8 cellular contexts compared by ENCODE assay signal in the genomic region with DNA sequence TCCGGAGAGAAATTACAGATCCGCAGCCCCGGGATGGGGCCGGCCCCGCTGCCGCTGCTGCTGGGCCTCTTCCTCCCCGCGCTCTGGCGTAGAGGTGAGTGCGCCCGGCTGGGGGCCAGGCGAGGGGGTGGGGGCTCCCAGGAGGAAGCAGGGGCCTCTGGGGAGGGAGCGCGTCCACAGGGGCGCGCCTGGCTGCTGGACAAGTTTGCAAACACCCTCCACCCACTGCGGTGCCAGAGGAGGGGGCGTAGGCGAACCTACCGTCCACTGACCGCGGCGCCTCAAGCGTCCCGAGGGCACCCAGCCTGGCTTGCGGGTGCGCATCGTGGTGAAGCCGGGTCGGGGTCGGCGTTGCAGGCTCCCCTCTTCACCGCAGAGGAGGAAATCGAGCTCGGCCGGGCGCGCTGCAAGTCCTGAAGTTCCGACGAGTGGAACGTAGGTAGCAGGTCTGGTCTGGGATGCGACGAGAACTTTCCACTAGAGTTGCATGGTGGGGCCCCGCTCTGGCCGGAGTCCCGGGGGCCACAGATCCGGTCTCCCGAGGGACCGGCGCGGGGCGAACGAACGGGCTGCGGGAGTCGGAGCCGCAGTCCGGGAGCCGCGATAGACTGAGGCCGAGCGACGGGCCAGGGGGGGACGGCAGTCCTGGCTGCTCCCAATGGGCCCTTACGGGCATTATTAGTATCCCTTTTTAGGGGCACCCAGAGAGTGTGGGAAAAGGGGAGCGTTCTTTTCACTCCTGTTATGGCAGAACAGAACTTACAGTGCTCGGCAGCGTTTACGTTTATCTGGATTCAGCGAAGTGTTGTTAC. TPM values are rescaled to one million over a fixed set of nuclear protein-coding genes. Genes with fewer than 3 reads are reported as not detected.
DNase-seq lines count a peak whose midpoint lies in the region; ATAC-seq and TF ChIP-seq lines count a peak whose summit lies in the region.

No MANE protein-coding gene starts in this region.

- peak; percentile 29 for DNase-seq in COLO668 (lab: John Stamatoyannopoulos, UW; ENCODE audit: unreplicated experiment)
- DNase-seq in activated T-cell treated with anti-CD3 and anti-CD28 coated beads, Interleukin-2, amount 50 U/mL, for 1 hour: peak; percentile 37
- DNase-seq in fibroblast of pulmonary artery (ENCODE audit: low read depth): peak; percentile 11
- DNase-seq in osteocyte (ENCODE audit: extremely low spot score, unreplicated experiment): no peak
- DNase-seq in G401 (ENCODE audit: low spot score): no peak
- no peak for DNase-seq in middle frontal gyrus (ENCODE audit: extremely low spot score, low spot score)

- peaks cover 20% of the 10 kb centered on the region for H3K4me1 Mint-ChIP-seq in osteocyte (ENCODE audit: unreplicated experiment)

- no peak overlapping the region for H3K27ac Mint-ChIP-seq in osteocyte (ENCODE audit: unreplicated experiment)

- no peaks in the 10 kb centered on the region for H3K36me3 Mint-ChIP-seq in osteocyte (ENCODE audit: unreplicated experiment)

- peaks cover 25% of the 10 kb centered on the region for H3K27me3 Mint-ChIP-seq in osteocyte (ENCODE audit: unreplicated experiment)

- ATAC-seq in HG02759 (IDR thresholded peaks at IDR 0.05; ENCODE audit: unreplicated experiment) (peak; percentile 28), GM21390 (IDR thresholded peaks at IDR 0.05; ENCODE audit: unreplicated experiment) (no peak)

- in situ Hi-C loops in G401 (cut with HindIII; ENCODE audit: low sequenced_read_pairs): no loop called here

- peak overlapping the region; percentile 70 for H3K4me3 Mint-ChIP-seq in osteocyte (ENCODE audit: unreplicated experiment)

- TF ChIP-seq CTCF in fibroblast of pulmonary artery (IDR thresholded peaks at IDR 0.05; ENCODE audit: low read length, missing control alignments): no peak
- no peak for TF ChIP-seq CTCF in osteocyte (IDR thresholded peaks at IDR 0.05)

- no peaks in the 10 kb centered on the region for H3K9me3 Mint-ChIP-seq in osteocyte (ENCODE audit: unreplicated experiment)

- peak overlapping the region; percentile 67 for H3K4me3 ChIP-seq in fibroblast of pulmonary artery (replicated peaks; ENCODE audit: low read depth, low read length)

RNA-seq across cellular contexts. Expression of a gene that starts 0.5 kb away (rescaled TPM):
- total RNA-seq in osteocyte: 1.2 and 1.5 TPM in 2 replicates
- 11.3 and 12.1 TPM in 2 replicates for total RNA-seq in G401 (2014; rRNA removed; shearing (Covaris generic))

RNA-seq across cellular contexts. Expression of a gene that starts 14.9 kb away (rescaled TPM):
- total RNA-seq in osteocyte: 28.8 and 33.5 TPM in 2 replicates
- 62.2 and 74.6 TPM in 2 replicates for total RNA-seq in G401 (2014; rRNA removed; shearing (Covaris generic))

Comparison
In these comparisons a context has a peak if more than half of its experiments do, and no peak if none do; other contexts are left out.
1. DNase-seq: peak in COLO668 (single experiment), activated T-cell treated with anti-CD3 and anti-CD28 coated beads, Interleukin-2, amount 50 U/mL, for 1 hour (single experiment) and fibroblast of pulmonary artery (single experiment); none in osteocyte (single experiment), G401 (single experiment) and middle frontal gyrus (single experiment).